Comparison of ENCODE assay signal across 23 cellular contexts in the genomic region with DNA sequence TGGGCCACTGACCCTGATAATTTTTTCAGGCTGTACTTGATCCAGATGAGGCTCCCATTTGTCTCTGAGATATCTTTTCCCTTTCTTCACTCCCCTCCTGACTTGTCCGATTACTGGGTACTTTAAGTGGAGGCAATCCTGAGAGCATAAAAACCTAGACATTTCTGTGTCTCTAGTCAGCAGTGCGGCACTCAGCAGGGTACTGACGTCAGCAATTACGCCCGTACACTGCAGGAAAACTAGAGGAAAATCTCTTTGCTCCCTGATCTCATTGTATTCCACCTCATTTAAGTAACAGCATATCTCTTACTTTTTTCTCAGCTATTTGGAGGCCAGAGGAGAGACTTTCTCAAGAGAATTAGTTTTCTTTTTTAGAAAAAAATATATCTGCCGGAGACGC.
A peak's percentile ranks its signal among the peaks of the same experiment; 100 is the strongest.
DNase-seq lines count a peak whose midpoint lies in the region; ATAC-seq and TF ChIP-seq lines count a peak whose summit lies in the region.
"Had no signal": no experiment of that assay in that cellular context is flagged by ENCODE, and none has a peak within 500 bp of the region (broad histone marks: within the 10 kb centered on the region; RNA-seq: fewer than 3 reads in every experiment).

No MANE protein-coding gene starts in this region.

- no peaks in the 10 kb centered on the region for H3K9me2 ChIP-seq in neural cell (ENCODE audit: insufficient read depth, low read length)

- no peak overlapping the region for H3K4me3 ChIP-seq in neural cell (ENCODE audit: low read length)
- H3K4me3 ChIP-seq: BLaER1 treated with 17β-estradiol and CSF1 and Interleukin-3, amounts not matched to agents 10 nM and 100 nM; body of pancreas; upper lobe of right lung had no signal

- peak overlapping the region; percentile 54 for H3K4me3 Mint-ChIP-seq in activated T-cell treated with anti-CD3 and anti-CD28 coated beads, Interleukin-2, amount 50 U/mL, for 4 hours
- H3K4me3 Mint-ChIP-seq in activated T-helper 17 cell treated with anti-CD3 and anti-CD28 coated beads, Interleukin-2, amount 50 U/mL, for 72 hours: peak overlapping the region; percentile 69
- H3K4me3 Mint-ChIP-seq: natural killer cell, WTC11 had no signal

- H2AFZ ChIP-seq in neural cell (ENCODE audit: low read depth, low read length): no peak overlapping the region

- H3K27ac ChIP-seq in neural cell (ENCODE audit: low read length): peak overlapping the region; percentile 40
- H3K27ac ChIP-seq: BLaER1 treated with 17β-estradiol and CSF1 and Interleukin-3, amounts not matched to agents 10 nM and 100 nM; body of pancreas; upper lobe of right lung had no signal

- H3K36me3 ChIP-seq in neural cell (ENCODE audit: insufficient read depth, low read length): no peaks in the 10 kb centered on the region
- H3K36me3 ChIP-seq: BLaER1 treated with 17β-estradiol and CSF1 and Interleukin-3, amounts not matched to agents 10 nM and 100 nM; upper lobe of right lung had no signal

- no peak overlapping the region for H3K27ac Mint-ChIP-seq in activated T-helper 17 cell treated with anti-CD3 and anti-CD28 coated beads, Interleukin-2, amount 50 U/mL, for 72 hours
- H3K27ac Mint-ChIP-seq: natural killer cell, WTC11 had no signal

- H3K4me2 ChIP-seq in neural cell (ENCODE audit: low read length): no peak overlapping the region
- H3K4me2 ChIP-seq: BLaER1 treated with 17β-estradiol and CSF1 and Interleukin-3, amounts not matched to agents 10 nM and 100 nM had no signal

- H3K27me3 ChIP-seq in neural cell (ENCODE audit: insufficient read depth, low read depth, low read length): no peaks in the 10 kb centered on the region
- H3K27me3 ChIP-seq: BLaER1 treated with 17β-estradiol and CSF1 and Interleukin-3, amounts not matched to agents 10 nM and 100 nM; body of pancreas had no signal

- no peaks in the 10 kb centered on the region for H4K20me1 ChIP-seq in neural cell (ENCODE audit: insufficient read depth)
- H4K20me1 ChIP-seq: BLaER1 treated with 17β-estradiol and CSF1 and Interleukin-3, amounts not matched to agents 10 nM and 100 nM had no signal

- DNase-seq in activated T-cell treated with anti-CD3 and anti-CD28 coated beads, Interleukin-2, amount 50 U/mL, for 4 hours: no peak
- DNase-seq in activated T-cell treated with anti-CD3 and anti-CD28 coated beads, Interleukin-2, amount 50 U/mL, for 1 hour: no peak
- DNase-seq in NCI-H2227 (lab: John Stamatoyannopoulos, UW; ENCODE audit: unreplicated experiment) (peak; percentile 36), anterior cingulate cortex (lab: John Stamatoyannopoulos, UW) (no peak), NCI-H2081 (lab: John Stamatoyannopoulos, UW) (no peak)
- DNase-seq: activated gamma-delta T cell treated with Interleukin-2 at 50 U/mL for 16 hours, body of pancreas, DMS 273 treated with DMSO at 0.1 percent for 48 hours, foreskin melanocyte, Kasumi-1, natural killer cell, NCI-H1694, NCI-H226, PC-3, right cardiac atrium, SHP77, upper lobe of right lung had no signal

- ATAC-seq in activated T-cell treated with anti-CD3 and anti-CD28 coated beads, Interleukin-2, amount 50 U/mL, for 4 hours: no peak
- no peak for ATAC-seq in activated T-helper 17 cell treated with anti-CD3 and anti-CD28 coated beads, Interleukin-2, amount 50 U/mL, for 72 hours (replicated peaks)
- ATAC-seq in HG03521 (IDR thresholded peaks at IDR 0.05; ENCODE audit: unreplicated experiment): no peak
- ATAC-seq: body of pancreas, left lobe of liver, natural killer cell, PC-3, right cardiac atrium, upper lobe of right lung, WTC11 had no signal

- TF ChIP-seq RAD21 in neural cell (conservative IDR thresholded peaks at IDR 0.05): no peak

- H3K4me1 Mint-ChIP-seq in activated T-cell treated with anti-CD3 and anti-CD28 coated beads, Interleukin-2, amount 50 U/mL, for 4 hours (ENCODE audit: low read depth): peaks cover 16% of the 10 kb centered on the region
- no peaks in the 10 kb centered on the region for H3K4me1 Mint-ChIP-seq in activated T-helper 17 cell treated with anti-CD3 and anti-CD28 coated beads, Interleukin-2, amount 50 U/mL, for 72 hours
- H3K4me1 Mint-ChIP-seq: natural killer cell, WTC11 had no signal

- H3K27me3 Mint-ChIP-seq in activated T-cell treated with anti-CD3 and anti-CD28 coated beads, Interleukin-2, amount 50 U/mL, for 4 hours (ENCODE audit: low read depth): peaks cover 9% of the 10 kb centered on the region
- no peaks in the 10 kb centered on the region for H3K27me3 Mint-ChIP-seq in activated T-helper 17 cell treated with anti-CD3 and anti-CD28 coated beads, Interleukin-2, amount 50 U/mL, for 72 hours

- no peaks in the 10 kb centered on the region for H3K9me3 Mint-ChIP-seq in activated T-cell treated with anti-CD3 and anti-CD28 coated beads, Interleukin-2, amount 50 U/mL, for 4 hours
- H3K9me3 Mint-ChIP-seq in activated T-helper 17 cell treated with anti-CD3 and anti-CD28 coated beads, Interleukin-2, amount 50 U/mL, for 72 hours: no peaks in the 10 kb centered on the region
- H3K9me3 Mint-ChIP-seq: natural killer cell, WTC11 had no signal

- no peaks in the 10 kb centered on the region for H3K9me3 ChIP-seq in neural cell (ENCODE audit: low read length)
- H3K9me3 ChIP-seq: BLaER1 treated with 17β-estradiol and CSF1 and Interleukin-3, amounts not matched to agents 10 nM and 100 nM; body of pancreas; upper lobe of right lung had no signal

- H3K79me2 ChIP-seq in neural cell (replicated peaks; ENCODE audit: insufficient read depth, low read length): no peaks in the 10 kb centered on the region

- TF ChIP-seq CTCF in neural cell (IDR thresholded peaks at IDR 0.05; ENCODE audit: poor library complexity, severe bottlenecking): no peak

- no peak for TF ChIP-seq EP300 in neural cell (conservative IDR thresholded peaks at IDR 0.05; ENCODE audit: poor library complexity, severe bottlenecking)

- H3K9ac ChIP-seq in neural cell (ENCODE audit: low read length): no peak overlapping the region
- H3K9ac ChIP-seq: BLaER1 treated with 17β-estradiol and CSF1 and Interleukin-3, amounts not matched to agents 10 nM and 100 nM had no signal

- H3F3A ChIP-seq in neural cell (ENCODE audit: insufficient read depth, low read length, poor library complexity, severe bottlenecking): no peaks in the 10 kb centered on the region

- H3K36me3 Mint-ChIP-seq in activated T-cell treated with anti-CD3 and anti-CD28 coated beads, Interleukin-2, amount 50 U/mL, for 4 hours (ENCODE audit: insufficient read depth): no peaks in the 10 kb centered on the region
- H3K36me3 Mint-ChIP-seq in activated T-helper 17 cell treated with anti-CD3 and anti-CD28 coated beads, Interleukin-2, amount 50 U/mL, for 72 hours (ENCODE audit: low read depth): no peaks in the 10 kb centered on the region
- H3K36me3 Mint-ChIP-seq: natural killer cell, WTC11 had no signal

TF ChIP-seq in neural cell, 6 proteins besides CTCF, POLR2A, EP300 and RAD21:
- TF ChIP-seq POLR2AphosphoS5 (IDR thresholded peaks at IDR 0.05) (peak; percentile 31), MXI1 (conservative IDR thresholded peaks at IDR 0.05; ENCODE audit: poor library complexity, severe bottlenecking) (no peak), TAF1 (IDR thresholded peaks at IDR 0.05; ENCODE audit: low read depth) (no peak)
- TF ChIP-seq, protein P1, sequence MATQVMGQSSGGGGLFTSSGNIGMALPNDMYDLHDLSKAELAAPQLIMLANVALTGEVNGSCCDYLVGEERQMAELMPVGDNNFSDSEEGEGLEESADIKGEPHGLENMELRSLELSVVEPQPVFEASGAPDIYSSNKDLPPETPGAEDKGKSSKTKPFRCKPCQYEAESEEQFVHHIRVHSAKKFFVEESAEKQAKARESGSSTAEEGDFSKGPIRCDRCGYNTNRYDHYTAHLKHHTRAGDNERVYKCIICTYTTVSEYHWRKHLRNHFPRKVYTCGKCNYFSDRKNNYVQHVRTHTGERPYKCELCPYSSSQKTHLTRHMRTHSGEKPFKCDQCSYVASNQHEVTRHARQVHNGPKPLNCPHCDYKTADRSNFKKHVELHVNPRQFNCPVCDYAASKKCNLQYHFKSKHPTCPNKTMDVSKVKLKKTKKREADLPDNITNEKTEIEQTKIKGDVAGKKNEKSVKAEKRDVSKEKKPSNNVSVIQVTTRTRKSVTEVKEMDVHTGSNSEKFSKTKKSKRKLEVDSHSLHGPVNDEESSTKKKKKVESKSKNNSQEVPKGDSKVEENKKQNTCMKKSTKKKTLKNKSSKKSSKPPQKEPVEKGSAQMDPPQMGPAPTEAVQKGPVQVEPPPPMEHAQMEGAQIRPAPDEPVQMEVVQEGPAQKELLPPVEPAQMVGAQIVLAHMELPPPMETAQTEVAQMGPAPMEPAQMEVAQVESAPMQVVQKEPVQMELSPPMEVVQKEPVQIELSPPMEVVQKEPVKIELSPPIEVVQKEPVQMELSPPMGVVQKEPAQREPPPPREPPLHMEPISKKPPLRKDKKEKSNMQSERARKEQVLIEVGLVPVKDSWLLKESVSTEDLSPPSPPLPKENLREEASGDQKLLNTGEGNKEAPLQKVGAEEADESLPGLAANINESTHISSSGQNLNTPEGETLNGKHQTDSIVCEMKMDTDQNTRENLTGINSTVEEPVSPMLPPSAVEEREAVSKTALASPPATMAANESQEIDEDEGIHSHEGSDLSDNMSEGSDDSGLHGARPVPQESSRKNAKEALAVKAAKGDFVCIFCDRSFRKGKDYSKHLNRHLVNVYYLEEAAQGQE (IDR thresholded peaks at IDR 0.05; ENCODE audit: borderline replicate concordance): no peak
TF ChIP-seq in neural cell: peak in this region for 1.
